Comparison of ENCODE assay signal across 8 cellular contexts in the genomic region with DNA sequence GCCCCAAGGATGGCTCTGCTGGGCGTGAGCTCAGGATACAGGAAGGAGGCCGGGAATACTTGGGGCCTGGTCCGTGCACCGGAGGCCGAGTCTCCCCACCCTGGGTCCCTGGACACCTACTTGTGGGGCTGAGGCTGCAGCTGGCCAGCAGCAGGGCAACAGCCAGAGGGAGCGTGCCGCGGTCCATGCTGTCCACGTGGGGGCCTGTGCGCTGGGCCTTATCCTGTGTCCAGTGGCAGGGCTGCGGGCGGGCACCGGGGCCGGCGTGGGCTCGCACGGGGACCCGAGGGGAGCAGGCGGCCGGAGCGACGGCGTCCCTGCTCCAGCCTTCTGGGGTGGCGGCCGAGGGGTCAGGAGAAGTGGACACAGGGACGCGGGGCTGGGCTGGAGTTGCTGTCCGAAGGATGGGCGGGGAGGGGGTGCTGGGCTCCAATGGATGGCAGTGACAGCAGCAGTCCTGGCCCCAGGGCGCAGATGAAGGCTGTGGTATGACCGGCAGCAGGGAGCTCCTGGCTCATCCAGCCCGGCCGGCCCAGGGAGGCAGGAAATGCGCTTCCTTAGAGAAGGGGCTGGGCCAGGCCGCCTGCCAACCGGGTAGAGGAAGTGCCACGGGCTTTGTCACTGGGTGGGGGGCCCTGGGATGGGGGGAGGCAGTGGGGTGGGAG. TPM values are rescaled to one million over a fixed set of nuclear protein-coding genes. Genes with fewer than 3 reads are reported as not detected.
DNase-seq lines count a peak whose midpoint lies in the region; ATAC-seq and TF ChIP-seq lines count a peak whose summit lies in the region.

Gene ENG (minus strand): TSS at position 490 of the 665 bp plus-strand sequence. CDS start 303 bp downstream, at position 187.

- H3K27me3 ChIP-seq in RWPE2 (ENCODE audit: insufficient read depth, poor library complexity, severe bottlenecking), result no peaks in the 10 kb centered on the region
- H3K27me3 ChIP-seq in right lobe of liver, result no peaks in the 10 kb centered on the region
- H3K27me3 ChIP-seq in Karpas-422 (ENCODE audit: low read length), result no peaks in the 10 kb centered on the region; the same call in 1 of the 2 replicates

- no peak for DNase-seq in RWPE2 (ENCODE audit: low spot score)
- no peak for DNase-seq in coronary artery (ENCODE audit: low spot score)
- peak; percentile 76 to 85 (median 80) for DNase-seq in right lobe of liver
- no peak for DNase-seq in Karpas-422
- no peak for DNase-seq in ACHN

- in situ Hi-C loops in ACHN (cut with HindIII; ENCODE audit: low pct_ligation_motif_present, low pct_unique_long_range_greater_than_20kb, low sequenced_read_pairs), result no loop called here

- H3K9ac ChIP-seq in ES-I3 (ENCODE audit: low read depth, low read length) (peak within 1 kb of the TSS; percentile 34; the same call in 1 of the 2 replicates), Karpas-422 (ENCODE audit: low read length) (no peak within 1 kb of the TSS)

- H3K79me2 ChIP-seq in Karpas-422 (ENCODE audit: low read length), result no peaks in the 10 kb centered on the region

- no peak within 1 kb of the TSS for H3K4me2 ChIP-seq in Karpas-422 (ENCODE audit: low read depth, low read length, poor library complexity, severe bottlenecking)

- H3K4me3 ChIP-seq in RWPE2 (ENCODE audit: severe bottlenecking) (peak within 1 kb of the TSS; percentile 36), coronary artery (peak within 1 kb of the TSS; percentile 85), right lobe of liver (peak within 1 kb of the TSS; percentile 52 to 58 (median 53)), Karpas-422 (ENCODE audit: low read length) (no peak within 1 kb of the TSS)

- no peaks in the 10 kb centered on the region for H3K9me2 ChIP-seq in Karpas-422 (replicated peaks; ENCODE audit: insufficient read depth, low read length)

- WGBS in right lobe of liver (ENCODE audit: insufficient coverage, low coverage, low lambda C conversion rate, missing lambda C conversion rate), result 38% methylated on average over 13 of the region's 37 CpGs

- no peaks in the 10 kb centered on the region for H4K20me1 ChIP-seq in Karpas-422 (ENCODE audit: insufficient read depth, low read depth, low read length)

- TF ChIP-seq POLR2A in right lobe of liver (IDR thresholded peaks at IDR 0.05), result peak; percentile 31

- TF ChIP-seq CTCF in RWPE2 (IDR thresholded peaks at IDR 0.05; ENCODE audit: poor library complexity, severe bottlenecking) (no peak), coronary artery (IDR thresholded peaks at IDR 0.05) (no peak), right lobe of liver (IDR thresholded peaks at IDR 0.05) (no peak), subcutaneous adipose tissue (IDR thresholded peaks at IDR 0.05; ENCODE audit: low read depth) (no peak)

- H3K27ac ChIP-seq in RWPE2 (ENCODE audit: poor library complexity, severe bottlenecking), result peak within 1 kb of the TSS; percentile 36
- H3K27ac ChIP-seq in coronary artery, result peak within 1 kb of the TSS; percentile 86 to 92
- peak within 1 kb of the TSS; percentile 30 to 78 (median 53) for H3K27ac ChIP-seq in right lobe of liver
- no peak within 1 kb of the TSS for H3K27ac ChIP-seq in Karpas-422 (ENCODE audit: low read length)

- no peak within 1 kb of the TSS for H2AFZ ChIP-seq in Karpas-422 (ENCODE audit: low read length)

- peak; percentile 83 for ATAC-seq in RWPE2 (ENCODE audit: low read depth)
- peak; percentile 60 to 73 (median 70) for ATAC-seq in right lobe of liver
- ATAC-seq in HG03460 (IDR thresholded peaks at IDR 0.05; ENCODE audit: unreplicated experiment), result no peak

- intact Hi-C loops in right lobe of liver (cut with DNase I), result no loop called here

- H3K9me3 ChIP-seq in ES-I3 (ENCODE audit: control insufficient read depth, insufficient read depth, low read length), result peaks cover 6% of the 10 kb centered on the region; the same call in 1 of the 2 replicates
- H3K9me3 ChIP-seq in RWPE2 (ENCODE audit: severe bottlenecking), result peaks cover 9% of the 10 kb centered on the region
- H3K9me3 ChIP-seq in right lobe of liver, result no peaks in the 10 kb centered on the region
- H3K9me3 ChIP-seq in Karpas-422 (ENCODE audit: low read length), result peaks cover 7% of the 10 kb centered on the region

- H3K36me3 ChIP-seq in ES-I3 (ENCODE audit: insufficient read depth, low read length) (no peaks in the 10 kb centered on the region), RWPE2 (ENCODE audit: low read depth) (no peaks in the 10 kb centered on the region; the same call in 1 of the 2 replicates), right lobe of liver (no peaks in the 10 kb centered on the region), Karpas-422 (ENCODE audit: insufficient read depth, low read length) (peaks cover 2% of the 10 kb centered on the region; the same call in 1 of the 2 replicates)

- H3K4me1 ChIP-seq in ES-I3 (ENCODE audit: insufficient read depth, low read length) (peaks cover 9% of the 10 kb centered on the region), RWPE2 (ENCODE audit: insufficient read depth, poor library complexity, severe bottlenecking) (no peaks in the 10 kb centered on the region), right lobe of liver (peaks cover 2 to 14% (median 6%) of the 10 kb centered on the region in 4 donors), Karpas-422 (ENCODE audit: low read length) (no peaks in the 10 kb centered on the region)

RNA-seq across cellular contexts. Expression of gene ENG, which starts in this region (rescaled TPM):
- 10 to 100 TPM; 27.4 to 90.1 (median 54.1) TPM for total RNA-seq in right lobe of liver
- 100 to 1,000 TPM in 1 of 4 donors, 10 to 100 TPM in 3; 37.9 to 153 (median 50.8) TPM for total RNA-seq in subcutaneous adipose tissue
- not detected in 2 replicates for total RNA-seq in Karpas-422 (2014; rRNA removed; shearing (Covaris generic); ENCODE audit: low replicate concordance)

Comparison
In these comparisons a context has a peak if more than half of its experiments do, and no peak if none do; other contexts are left out.
1. RNA of gene ENG (total RNA-seq): 27.4 to 90.1 TPM in right lobe of liver and 37.9 to 153 TPM in subcutaneous adipose tissue; not detected in Karpas-422; every median in the first group is over 10 times any median in the second.
2. DNase-seq: peak in right lobe of liver (3 of 3); none in RWPE2 (single experiment), coronary artery (single experiment), Karpas-422 (single experiment) and ACHN (single experiment).